In the genomic region with DNA sequence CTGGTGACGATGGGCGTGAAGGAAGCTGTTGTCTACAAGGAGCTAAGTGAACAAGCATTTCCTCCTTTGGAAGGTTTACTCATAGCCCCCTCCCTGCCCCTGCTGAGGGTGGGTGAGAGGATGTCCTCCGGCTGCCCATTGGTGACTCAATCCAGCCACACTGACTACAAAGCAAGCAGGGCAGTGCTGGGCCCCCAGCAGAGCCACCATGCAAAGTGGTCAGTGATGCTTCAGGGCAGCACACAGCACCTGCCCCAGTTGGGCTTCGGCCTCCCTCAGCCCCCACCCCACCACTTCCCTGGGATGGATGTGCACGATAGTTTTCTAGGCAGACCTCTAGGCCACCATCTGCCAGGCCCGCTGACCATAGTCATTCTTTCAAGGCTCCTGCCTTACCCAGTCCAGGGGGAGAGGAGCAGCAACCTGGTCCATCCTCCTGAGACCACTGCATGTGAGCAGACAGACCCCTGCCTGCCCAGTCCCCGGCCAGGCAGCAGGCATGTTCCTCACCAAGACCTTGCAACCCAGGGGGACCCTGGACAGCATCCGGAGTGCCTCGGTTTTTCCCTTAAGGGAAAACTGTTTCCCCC, we compare ENCODE assay signal across 7 cellular contexts.
DNase-seq lines count a peak whose midpoint lies in the region; FAIRE-seq and TF ChIP-seq lines count a peak whose summit lies in the region.

No MANE protein-coding gene starts in this region.

- no peak overlapping the region for H2BK12ac ChIP-seq in H1 (ENCODE audit: low read depth, low read length)

- 90% methylated on average over 9 of the region's 9 CpGs; no CpG with 5 or more reads in 1 of the 2 experiments for WGBS in H1 (ENCODE audit: extremely low coverage in 1 of 2, insufficient coverage in 1 of 2, insufficient read length in 1 of 2, insufficient replicate concordance in 2 of 2, low coverage in 1 of 2, low lambda C conversion rate in 2 of 2, missing lambda C conversion rate in 1 of 2), 2 experiments

- peak overlapping the region; percentile 16 for H3K56ac ChIP-seq in H1 (replicated peaks; ENCODE audit: insufficient read length, low read depth, low read length)

- POLR2A ChIA-PET in H1 (lab: Charles Lee; ENCODE audit: partially characterized antibody), result no interaction called here

- TF ChIP-seq POLR2A in H1 (IDR thresholded peaks at IDR 0.05; ENCODE audit: control extremely low read depth in 1 of 2, low read depth in 2 of 2, low read length in 2 of 2), result no peak

- H3K9ac ChIP-seq in H1 (replicated peaks in 1 of 4; ENCODE audit: extremely low read depth in 1 of 4, low read depth in 3 of 4, low read length in 3 of 4), result no peak overlapping the region

- no peak overlapping the region for H3K4ac ChIP-seq in H1 (replicated peaks; ENCODE audit: insufficient read length, low read depth, low read length)

- no peak overlapping the region for H2BK15ac ChIP-seq in H1 (ENCODE audit: low read length)

- no peak overlapping the region for H2BK120ac ChIP-seq in H1 (replicated peaks; ENCODE audit: low read depth, low read length)

- no peaks in the 10 kb centered on the region for H3K23me2 ChIP-seq in H1 (ENCODE audit: low read depth, low read length)

- H2AFZ ChIP-seq in H1 (ENCODE audit: low read length), result no peak overlapping the region

- H4K91ac ChIP-seq in H1 (replicated peaks; ENCODE audit: insufficient read length, low read length), result no peak overlapping the region

- H3K14ac ChIP-seq in H1 (ENCODE audit: insufficient read length), result no peak overlapping the region

- no peak overlapping the region for H2AK5ac ChIP-seq in H1 (ENCODE audit: low read depth, low read length)

- TF ChIP-seq CTCF in H1 (IDR thresholded peaks at IDR 0.05; ENCODE audit: control extremely low read depth in 1 of 3, insufficient read depth in 1 of 3, low read depth in 1 of 3, low read length in 3 of 3), result no peak

- DNase-seq in RKO (ENCODE audit: low spot score) (peak; percentile 16), H1 (ENCODE audit: low read depth in 1 of 2, low spot score in 2 of 2) (no peak), midbrain (lab: John Stamatoyannopoulos, UW) (peak; percentile 68), ureter (ENCODE audit: low spot score) (peak; percentile 42), NCI-H1436 (lab: John Stamatoyannopoulos, UW) (no peak), NCI-H748 (lab: John Stamatoyannopoulos, UW; ENCODE audit: unreplicated experiment) (no peak), NCI-H524 (lab: John Stamatoyannopoulos, UW) (no peak)

- peaks cover 2 to 5% of the 10 kb centered on the region in 2 experiments for H4K20me1 ChIP-seq in H1 (replicated peaks in 1 of 2; ENCODE audit: control insufficient read depth in 1 of 2, insufficient read depth in 2 of 2, low read length in 2 of 2)

- H3K27me3 ChIP-seq in H1 (replicated peaks in 1 of 4; ENCODE audit: control insufficient read depth in 3 of 4, extremely low read depth in 1 of 4, insufficient read depth in 3 of 4, low read length in 3 of 4), result no peaks in the 10 kb centered on the region

- no peaks in the 10 kb centered on the region for H3K79me2 ChIP-seq in H1 (ENCODE audit: control insufficient read depth in 1 of 2, insufficient read depth in 2 of 2, low read length in 2 of 2)

- no peak overlapping the region for H4K8ac ChIP-seq in H1 (ENCODE audit: extremely low read depth, insufficient read depth, low read length)

- H3K18ac ChIP-seq in H1 (ENCODE audit: extremely low read depth, low read length), result no peak overlapping the region

- H3K4me2 ChIP-seq in H1 (ENCODE audit: insufficient read depth in 1 of 2, low read depth in 2 of 2, low read length in 2 of 2), result no peak overlapping the region

- no peaks in the 10 kb centered on the region for H3K9me3 ChIP-seq in H1 (ENCODE audit: insufficient read depth in 2 of 2, low read depth in 1 of 2, low read length in 1 of 2)

- TF ChIP-seq EP300 in H1 (IDR thresholded peaks at IDR 0.05; ENCODE audit: borderline replicate concordance in 1 of 2, low read depth in 2 of 2, low read length in 2 of 2), result no peak

- H3K23ac ChIP-seq in H1 (ENCODE audit: insufficient read length), result no peak overlapping the region

- no peaks in the 10 kb centered on the region for H3K4me1 ChIP-seq in H1 (replicated peaks in 1 of 4; ENCODE audit: control insufficient read depth in 3 of 4, insufficient read depth in 4 of 4, low read length in 3 of 4)

- H3K4me3 ChIP-seq in H1 (ENCODE audit: extremely low read depth in 1 of 4, insufficient read depth in 2 of 4, low read depth in 3 of 4, low read length in 4 of 4), result no peak overlapping the region

- no peak for FAIRE-seq in H1 (lab: Jason Lieb, UNC)

- no peak overlapping the region for H4K5ac ChIP-seq in H1 (ENCODE audit: insufficient read length, low read depth, low read length)

- TF ChIP-seq RAD21 in H1 (IDR thresholded peaks at IDR 0.05 in 1 of 2, conservative IDR thresholded peaks at IDR 0.05 in 1 of 2; ENCODE audit: low read depth in 2 of 2, low read length in 2 of 2), result no peak

- no peak overlapping the region for H2BK20ac ChIP-seq in H1 (ENCODE audit: low read length)

- H3K79me1 ChIP-seq in H1 (ENCODE audit: low read depth, low read length), result no peaks in the 10 kb centered on the region

- CTCF ChIA-PET in H1 (lab: Charles Lee; ENCODE audit: partially characterized antibody), result interaction anchor here (1.0 kb wide), 1 partner anchor 15 kb away, joined by 4 read pairs; no protein-coding TSS in a partner anchor

- no peak overlapping the region for H3K27ac ChIP-seq in H1 (ENCODE audit: low read depth, low read length)

- peaks cover 0 to 15% (median 6%) of the 10 kb centered on the region in 4 experiments; a peak in 5 of 8 replicates for H3K36me3 ChIP-seq in H1 (ENCODE audit: control insufficient read depth in 2 of 4, insufficient read depth in 4 of 4, low read length in 3 of 4)

- no peak overlapping the region for H2BK5ac ChIP-seq in H1 (ENCODE audit: low read depth, low read length)

TF ChIP-seq in H1, 55 proteins besides CTCF, POLR2A, EP300 and RAD21 (continues in another document):
- TF ChIP-seq SP2 (IDR thresholded peaks at IDR 0.05; ENCODE audit: low read length) (no peak), NRF1 (IDR thresholded peaks at IDR 0.05; ENCODE audit: low read depth, low read length) (no peak), CBX8 (IDR thresholded peaks at IDR 0.05; ENCODE audit: borderline replicate concordance, low read depth, low read length) (no peak), EZH2 (IDR thresholded peaks at IDR 0.05; ENCODE audit: low read depth, low read length, severe bottlenecking) (no peak), SIX5 (IDR thresholded peaks at IDR 0.05; ENCODE audit: low read depth, low read length) (no peak), KDM5A (IDR thresholded peaks at IDR 0.05; ENCODE audit: low read length) (no peak), CHD2 (IDR thresholded peaks at IDR 0.05; ENCODE audit: low read length) (no peak)
- TF ChIP-seq, protein P1, sequence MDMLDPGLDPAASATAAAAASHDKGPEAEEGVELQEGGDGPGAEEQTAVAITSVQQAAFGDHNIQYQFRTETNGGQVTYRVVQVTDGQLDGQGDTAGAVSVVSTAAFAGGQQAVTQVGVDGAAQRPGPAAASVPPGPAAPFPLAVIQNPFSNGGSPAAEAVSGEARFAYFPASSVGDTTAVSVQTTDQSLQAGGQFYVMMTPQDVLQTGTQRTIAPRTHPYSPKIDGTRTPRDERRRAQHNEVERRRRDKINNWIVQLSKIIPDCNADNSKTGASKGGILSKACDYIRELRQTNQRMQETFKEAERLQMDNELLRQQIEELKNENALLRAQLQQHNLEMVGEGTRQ (IDR thresholded peaks at IDR 0.05; ENCODE audit: low read length), result no peak

Comparison
In these comparisons a context has a peak if more than half of its experiments do, and no peak if none do; other contexts are left out.
1. DNase-seq: peak in RKO (single experiment), midbrain (single experiment) and ureter (single experiment); none in H1 (0 of 2), NCI-H1436 (single experiment), NCI-H748 (single experiment) and NCI-H524 (0 of 2).